Comparison of ENCODE assay signal across 16 cellular contexts in the genomic region with DNA sequence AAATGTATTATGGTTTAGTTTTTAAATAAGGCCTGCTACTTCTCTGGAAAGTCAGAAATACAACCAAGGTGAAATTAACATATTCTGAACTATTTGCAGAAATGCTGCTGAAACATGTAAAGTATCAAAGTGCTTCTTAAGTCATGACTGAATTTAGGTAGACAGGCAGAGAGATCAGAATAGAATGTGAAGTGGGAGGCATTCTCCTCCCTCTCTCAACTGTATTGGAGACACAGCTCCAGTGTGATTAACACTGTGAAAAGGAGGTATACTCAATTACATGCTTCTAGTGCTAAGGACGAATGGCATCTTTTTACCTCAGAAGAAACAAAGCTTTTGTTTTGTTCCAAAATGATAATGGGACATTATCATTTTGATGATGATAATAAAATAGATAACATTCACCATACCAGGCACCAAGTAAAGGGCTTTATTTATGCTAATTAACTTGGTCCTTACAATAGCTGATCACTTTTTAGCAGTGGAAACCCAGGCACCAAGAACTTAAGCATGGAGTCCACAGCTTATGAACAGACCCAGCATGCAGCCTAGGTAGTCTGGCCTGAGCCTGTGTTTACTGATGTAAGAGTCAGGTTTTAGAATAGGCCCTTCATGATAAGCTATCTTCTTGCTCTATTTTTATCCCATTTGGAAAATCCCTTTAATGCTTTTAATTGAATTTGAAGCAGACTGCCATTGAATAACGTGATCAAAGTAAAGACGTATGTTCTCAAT.
"Had no signal": no experiment of that assay in that cellular context is flagged by ENCODE, and none has a peak within 500 bp of the region (broad histone marks: within the 10 kb centered on the region; RNA-seq: fewer than 3 reads in every experiment).

No MANE protein-coding gene starts in this region.

- H3K4me3 ChIP-seq: coronary artery, lung, prostate gland, thoracic aorta, upper lobe of left lung had no signal

- H3K9me3 ChIP-seq: prostate gland, thoracic aorta, upper lobe of left lung had no signal

- DNase-seq: activated CD4-positive, alpha-beta T cell treated with anti-CD3 and anti-CD28 coated beads for 48 hours; activated CD4-positive, CD25-positive, alpha-beta regulatory T cell; activated CD8-positive, alpha-beta T cell treated with anti-CD3 and anti-CD28 coated beads for 36 hours; activated effector memory CD4-positive, alpha-beta T cell treated with Interleukin-2 at 50 U/mL for 16 hours; activated naive CD4-positive, alpha-beta T cell treated with anti-CD3 and anti-CD28 coated beads, Interleukin-2, amount 10 ng/mL, durations not matched to agents 7 days and 5 days; activated naive CD8-positive, alpha-beta T cell treated with anti-CD3 and anti-CD28 coated beads, Interleukin-2, amount 50 U/mL, for 24 hours; activated T-cell treated with anti-CD3 and anti-CD28 coated beads, Interleukin-2, amount 50 U/mL, for 48 hours; stimulated activated CD4-positive, alpha-beta T cell treated with anti-CD3 and anti-CD28 coated beads, Interleukin-4, amount 100 ng/mL, for 24 hours; upper lobe of left lung had no signal

- H3K36me3 ChIP-seq: prostate gland, thoracic aorta, upper lobe of left lung had no signal

- H3K27ac ChIP-seq: coronary artery, prostate gland, thoracic aorta, upper lobe of left lung had no signal

- H3K27me3 ChIP-seq: upper lobe of left lung had no signal

- ATAC-seq: activated CD8-positive, alpha-beta T cell treated with anti-CD3 and anti-CD28 coated beads for 36 hours; activated naive CD8-positive, alpha-beta T cell treated with anti-CD3 and anti-CD28 coated beads, Interleukin-2, amount 50 U/mL, for 24 hours; esophagus mucosa; sciatic nerve; stimulated activated effector memory CD8-positive, alpha-beta T cell treated with anti-CD3 and anti-CD28 coated beads, Interleukin-12 subunit alpha, Interleukin-12 subunit beta, amount 100 ng/mL, for 72 hours had no signal

- H3K4me1 ChIP-seq: prostate gland, upper lobe of left lung had no signal
